Comparison of ENCODE assay signal across 8 cellular contexts in genomic region chr2:26088038-26088643, GRCh38. TPM values are rescaled to one million over a fixed set of nuclear protein-coding genes. Genes with fewer than 3 reads are reported as not detected.
DNase-seq lines count a peak whose midpoint lies in the region; ATAC-seq, FAIRE-seq and TF ChIP-seq lines count a peak whose summit lies in the region.

No MANE protein-coding gene starts in this region.

- CTCF ChIA-PET in K562 (lab: Yijun Ruan, JAX; ENCODE audit: low intra/inter-chr PET ratio) = interaction anchor here (0.7 kb wide), 1 partner anchor 57 kb away, joined by 4 read pairs; no protein-coding TSS in a partner anchor

- H3K79me2 ChIP-seq in K562 (ENCODE audit: control insufficient read depth, insufficient read depth, low read length) = peaks cover 94% of the 10 kb centered on the region

- H3K4me1 ChIP-seq in K562 (replicated peaks in 1 of 2; ENCODE audit: control insufficient read depth in 2 of 2, insufficient read depth in 2 of 2, low read length in 2 of 2) = peaks cover 2 to 8% of the 10 kb centered on the region in 2 experiments; a peak in 4 of 5 replicates

- no peak overlapping the region for H3K9ac ChIP-seq in K562 (ENCODE audit: insufficient read depth in 1 of 2, low read depth in 2 of 2, low read length in 2 of 2)

- no peak overlapping the region for H3K4me3 ChIP-seq in K562

- in situ Hi-C loops in K562 (cut with MboI) = no loop called here

- H3K27me3 ChIP-seq in K562 (ENCODE audit: control insufficient read depth in 2 of 2, insufficient read depth in 2 of 2, low read length in 2 of 2) = no peaks in the 10 kb centered on the region

- H3K4me2 ChIP-seq in K562 (ENCODE audit: insufficient read depth, low read length) = no peak overlapping the region

- ATAC-seq in Right ventricle myocardium superior (ENCODE audit: poor library complexity) (peak; percentile 76), K562 (peak; percentile 84), left colon (peak; percentile 77), GM19467 (IDR thresholded peaks at IDR 0.05; ENCODE audit: unreplicated experiment) (no peak), HG03457 (IDR thresholded peaks at IDR 0.05; ENCODE audit: unreplicated experiment) (no peak)

- POLR2A ChIA-PET in K562 (lab: Yijun Ruan, JAX) = interaction anchor here (1.1 kb wide), 1 partner anchor 32 kb away, joined by 3 read pairs; no protein-coding TSS in a partner anchor

- peak; percentile 83 for FAIRE-seq in K562 (lab: Jason Lieb, UNC)
- no peak for FAIRE-seq in urothelium cell line (lab: Jason Lieb, UNC)

- 100% methylated on average over 1 of the region's 1 CpG for WGBS in K562 (ENCODE audit: insufficient coverage, low coverage, missing lambda C conversion rate)

- TF ChIP-seq CTCF in K562 (IDR thresholded peaks at IDR 0.05 in 2 of 3, conservative IDR thresholded peaks at IDR 0.05 in 1 of 3; ENCODE audit: insufficient read depth in 2 of 3, low read depth in 1 of 3, low read length in 3 of 3) = peak; percentile 55 to 74 (median 66)

- H3K36me3 ChIP-seq in K562 (ENCODE audit: control insufficient read depth, insufficient read depth, low read length) = peaks cover 36% of the 10 kb centered on the region

- H3K9me1 ChIP-seq in K562 (ENCODE audit: control insufficient read depth, insufficient read depth, low read length) = no peaks in the 10 kb centered on the region

- intact Hi-C loops in Right ventricle myocardium superior (cut with DNase I) = loop anchor here (2.0 kb wide), 1 partner anchor 57 kb away; no protein-coding TSS in a partner anchor
- intact Hi-C loops in cardiac septum (cut with DNase I) = loop anchor here (2.0 to 5.0 kb wide), 2 partner anchors 57 to 96 kb away; no protein-coding TSS in a partner anchor
- intact Hi-C loops in K562 (cut with micrococcal nuclease) = loop anchor here (1.0 to 2.0 kb wide), 2 partner anchors 57 to 137 kb away; no protein-coding TSS in a partner anchor
- intact Hi-C loops in left colon (cut with DNase I, micrococcal nuclease) = no loop called here

- no peak for TF ChIP-seq POLR2A in K562 (conservative IDR thresholded peaks at IDR 0.05)

- BruUV-seq in K562 (replicated peaks; lab: Mats Ljungman, UMichigan) = no TSS peak

- peak; percentile 36 to 64 for TF ChIP-seq RAD21 in K562 (CRISPR knock-in tag; conservative IDR thresholded peaks at IDR 0.05 in 1 of 2, IDR thresholded peaks at IDR 0.05 in 1 of 2)

- DNase-seq in Right ventricle myocardium superior = no peak
- DNase-seq in cardiac septum (ENCODE audit: low spot score) = no peak
- DNase-seq in NAMALWA (ENCODE audit: low spot score) = peak; percentile 60
- DNase-seq in K562 (ENCODE audit: extremely low read depth in 1 of 4, low spot score in 3 of 4) = peak; percentile 44 to 57 (median 50)
- DNase-seq in left colon = no peak
- peak; percentile 40 for DNase-seq in urothelium cell line (ENCODE audit: low spot score)

- no peak overlapping the region for H3K27ac ChIP-seq in K562 (ENCODE audit: extremely low read depth, low read depth, low read length)

- H3K9me3 ChIP-seq in K562 (replicated peaks; ENCODE audit: control insufficient read depth, insufficient read depth, low read depth, low read length) = peaks cover 5% of the 10 kb centered on the region

- H2AFZ ChIP-seq in K562 (ENCODE audit: low read depth, low read length) = no peak overlapping the region

- H4K20me1 ChIP-seq in K562 (replicated peaks; ENCODE audit: control insufficient read depth, insufficient read depth, low read length) = no peaks in the 10 kb centered on the region

- TF ChIP-seq EP300 in K562 (IDR thresholded peaks at IDR 0.05; ENCODE audit: low read length) = no peak

TF ChIP-seq in K562, 482 proteins besides CTCF, POLR2A, EP300 and RAD21:
- peak; percentile 47; the same call in 1 of the 2 replicates for TF ChIP-seq POLR2H (tag; IDR thresholded peaks at IDR 0.05; ENCODE audit: low read depth)
- TF ChIP-seq GATA2 (CRISPR knock-in tag; IDR thresholded peaks at IDR 0.05) = peak; percentile 58; the same call in 1 of the 2 replicates
- TF ChIP-seq CREM (IDR thresholded peaks at IDR 0.05; ENCODE audit: low read depth) = 0 out of 2 replicates have a peak, but pooled peaks have one; percentile 9
- TF ChIP-seq RBM34 (IDR thresholded peaks at IDR 0.05; ENCODE audit: borderline replicate concordance, insufficient read depth, low read length) = no peak
- no peak for TF ChIP-seq BRD9 (IDR thresholded peaks at IDR 0.05; ENCODE audit: low read depth, partially characterized antibody)
- TF ChIP-seq SMC3 (conservative IDR thresholded peaks at IDR 0.05; ENCODE audit: insufficient read depth, low read depth, low read length) = peak; percentile 38; the same call in 1 of the 2 replicates
- TF ChIP-seq TCF15 (CRISPR knock-in tag; IDR thresholded peaks at IDR 0.05) = no peak

RNA-seq across cellular contexts. Expression of gene RAB10, which starts 54.3 kb away (rescaled TPM):
- total RNA-seq in Right ventricle myocardium superior (91.9 TPM), cardiac septum (79.4 TPM), K562 (2014; rRNA removed) (116 and 159 TPM in 2 replicates), K562 (2014; rRNA removed; fragmentation: Illumina TruSeq; extraction: Trizol) (149 and 158 TPM in 2 replicates), K562 (2015; rRNA removed; fragmentation: Illumina TruSeq; extraction: Trizol) (145 and 157 TPM in 2 replicates), K562 (2021) (166 and 176 TPM in 2 replicates), left colon (100 to 1,000 TPM; 171 to 173 TPM)
- 50.3 and 59.4 TPM in 2 replicates for total RNA-seq in K562 (2011; cell fraction: chromatin; rRNA removed; ENCODE audit: low replicate concordance)
- total RNA-seq in K562 (2011; cell fraction: nucleolus; rRNA removed) = 56.7 and 62.9 TPM in 2 replicates
- total RNA-seq in K562 (2011; cell fraction: nucleoplasm; rRNA removed) = 57.3 and 84.3 TPM in 2 replicates
- polyA plus RNA-seq in K562 (2011; rRNA removed) (96.0 and 147 TPM in 2 replicates), K562 (2014; fragmentation: Illumina TruSeq; extraction: Trizol) (134 and 214 TPM in 2 replicates), K562 (2014; fragmentation: Nextera tagmentation; extraction: Ambion mirVana) (10 to 100 TPM; 25.1 to 35.7 TPM), K562 (2014; rRNA removed) (148 and 197 TPM in 2 replicates)
- 49.4 and 88.1 TPM in 2 replicates for polyA plus RNA-seq in K562 (2011; cell fraction: cytosol; rRNA removed)
- 23.8 and 27.1 TPM in 2 replicates for polyA plus RNA-seq in K562 (2011; cell fraction: nucleus; rRNA removed)
- polyA plus RNA-seq in K562 (2012) = 104 and 127 TPM in 2 replicates
- polyA minus RNA-seq in K562 (2011; rRNA and poly(A)+ RNA removed) = 400 and 439 TPM in 2 replicates
- 74.6 and 128 TPM in 2 replicates for polyA minus RNA-seq in K562 (2011; cell fraction: cytosol; rRNA and poly(A)+ RNA removed)
- 25.2 and 34.9 TPM in 2 replicates for polyA minus RNA-seq in K562 (2011; cell fraction: nucleus; rRNA and poly(A)+ RNA removed)

Comparison
In these comparisons a context has a peak if more than half of its experiments do, and no peak if none do; other contexts are left out.
1. ATAC-seq: peak in Right ventricle myocardium superior (single experiment), K562 (single experiment) and left colon (single experiment); none in GM19467 (single experiment) and HG03457 (single experiment).
2. DNase-seq: peak in NAMALWA (single experiment), K562 (4 of 4) and urothelium cell line (single experiment); none in Right ventricle myocardium superior (single experiment), cardiac septum (single experiment) and left colon (0 of 2).
3. intact Hi-C loops: an anchor here in Right ventricle myocardium superior (2.0 kb wide), cardiac septum (2.0 to 5.0 kb wide) and K562 (1.0 to 2.0 kb wide); none called in left colon.